1 cellular context compared by ENCODE assay signal in the genomic region with DNA sequence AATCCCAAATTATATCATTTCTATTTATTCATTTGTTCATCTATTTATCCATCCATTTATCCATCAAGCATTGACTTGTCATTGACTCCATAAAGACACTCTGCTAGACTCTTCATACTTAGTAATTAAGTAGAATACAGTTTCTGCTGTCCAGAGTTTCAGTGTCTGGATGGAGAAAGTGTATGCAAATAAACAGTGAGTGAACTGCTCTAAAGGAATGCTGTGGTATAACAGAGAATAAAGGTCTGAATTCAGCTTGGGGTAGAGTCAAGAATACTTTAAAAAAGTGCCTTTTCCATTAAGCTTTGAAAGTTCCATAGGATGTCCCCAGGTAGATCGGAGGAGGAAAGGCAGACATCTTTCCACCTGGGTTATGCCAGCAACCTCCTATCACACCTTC.
TF ChIP-seq lines count a peak whose summit lies in the region.

No MANE protein-coding gene starts in this region.

TF ChIP-seq in IMR-90, 13 proteins besides CTCF, POLR2A, EP300 and RAD21 (continued from another document):
- TF ChIP-seq, protein P1, sequence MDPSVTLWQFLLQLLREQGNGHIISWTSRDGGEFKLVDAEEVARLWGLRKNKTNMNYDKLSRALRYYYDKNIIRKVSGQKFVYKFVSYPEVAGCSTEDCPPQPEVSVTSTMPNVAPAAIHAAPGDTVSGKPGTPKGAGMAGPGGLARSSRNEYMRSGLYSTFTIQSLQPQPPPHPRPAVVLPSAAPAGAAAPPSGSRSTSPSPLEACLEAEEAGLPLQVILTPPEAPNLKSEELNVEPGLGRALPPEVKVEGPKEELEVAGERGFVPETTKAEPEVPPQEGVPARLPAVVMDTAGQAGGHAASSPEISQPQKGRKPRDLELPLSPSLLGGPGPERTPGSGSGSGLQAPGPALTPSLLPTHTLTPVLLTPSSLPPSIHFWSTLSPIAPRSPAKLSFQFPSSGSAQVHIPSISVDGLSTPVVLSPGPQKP (IDR thresholded peaks at IDR 0.05; ENCODE audit: borderline replicate concordance, low read depth, low read length) = no peak
- TF ChIP-seq CEBPB (IDR thresholded peaks at IDR 0.05; ENCODE audit: low read depth, low read length) = no peak
- no peak for TF ChIP-seq NFE2L2 (IDR thresholded peaks at IDR 0.05; ENCODE audit: low read depth, low read length)
- no peak for TF ChIP-seq RCOR1 (IDR thresholded peaks at IDR 0.05; ENCODE audit: insufficient replicate concordance, low read length)
- TF ChIP-seq CHD1 (IDR thresholded peaks at IDR 0.05; ENCODE audit: low read depth, low read length) = no peak
- TF ChIP-seq MAZ (IDR thresholded peaks at IDR 0.05; ENCODE audit: borderline replicate concordance, low read depth, low read length) = no peak
- no peak for TF ChIP-seq MAFK (IDR thresholded peaks at IDR 0.05; ENCODE audit: low read depth, low read length)
- no peak for TF ChIP-seq MXI1 (IDR thresholded peaks at IDR 0.05; ENCODE audit: borderline replicate concordance, low read depth, low read length)
